ENCODE assay signal across 8 cellular contexts in the genomic region with DNA sequence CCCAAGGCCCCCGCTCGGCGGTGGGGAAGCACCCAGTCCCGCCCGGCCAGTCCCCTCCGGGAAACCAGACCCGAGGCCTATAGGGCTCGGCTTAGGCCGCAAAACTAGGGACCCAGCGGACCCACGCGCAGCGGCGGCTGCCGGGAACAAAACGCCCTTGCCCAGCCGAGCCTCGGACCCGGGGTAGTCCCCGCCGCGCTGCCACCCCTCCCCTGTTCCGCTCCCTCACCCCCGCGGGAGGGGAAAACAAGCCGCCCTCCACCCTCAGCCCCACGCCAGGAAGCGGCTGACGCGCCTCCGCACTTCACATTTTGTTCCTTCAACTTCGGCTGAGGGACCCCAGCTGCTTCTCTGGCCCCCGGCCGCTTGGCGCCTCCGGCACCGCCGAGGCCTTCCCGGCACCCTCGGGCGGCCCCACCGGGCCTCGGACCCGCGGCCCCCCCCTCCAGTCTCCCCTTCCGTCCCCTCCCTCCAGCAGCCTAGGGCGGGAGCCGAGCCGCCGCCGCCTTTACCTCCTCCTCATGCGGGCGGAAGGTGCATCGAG. TPM values are rescaled to one million over a fixed set of nuclear protein-coding genes. Genes with fewer than 3 reads are reported as not detected.
DNase-seq lines count a peak whose midpoint lies in the region; FAIRE-seq and TF ChIP-seq lines count a peak whose summit lies in the region.

No MANE protein-coding gene starts in this region.

- POLR2A ChIA-PET in activated CD4-positive, alpha-beta memory T cell treated with anti-CD3 and anti-CD28 coated beads, Interleukin-2, amount 10 ng/mL, durations not matched to agents 7 days and 5 days (lab: Charles Lee): interaction anchor here (0.6 to 2.8 kb wide), 7 partner anchors 79 to 508 kb away, joined by 3 to 8 read pairs (median 4); a partner anchor contains a TSS

- peak overlapping the region; percentile 71 for H3K27ac Mint-ChIP-seq in activated CD4-positive, alpha-beta memory T cell treated with anti-CD3 and anti-CD28 coated beads, Interleukin-2, amount 10 ng/mL, durations not matched to agents 7 days and 5 days

- H3K36me3 ChIP-seq in effector memory CD4-positive, alpha-beta T cell (ENCODE audit: control insufficient read depth, insufficient read depth, low read length): peaks cover 11% of the 10 kb centered on the region
- H3K36me3 ChIP-seq in mesodermal cell (ENCODE audit: control insufficient read depth, insufficient read depth, low read length): peaks cover 31% of the 10 kb centered on the region

- H3K4me1 Mint-ChIP-seq in activated CD4-positive, alpha-beta memory T cell treated with anti-CD3 and anti-CD28 coated beads, Interleukin-2, amount 10 ng/mL, durations not matched to agents 7 days and 5 days: peaks cover 41% of the 10 kb centered on the region

- no peaks in the 10 kb centered on the region for H3K9me3 ChIP-seq in effector memory CD4-positive, alpha-beta T cell (ENCODE audit: control insufficient read depth, low read length)
- no peaks in the 10 kb centered on the region for H3K9me3 ChIP-seq in mesodermal cell (ENCODE audit: control insufficient read depth, low read length)

- H3K27me3 Mint-ChIP-seq in activated CD4-positive, alpha-beta memory T cell treated with anti-CD3 and anti-CD28 coated beads, Interleukin-2, amount 10 ng/mL, durations not matched to agents 7 days and 5 days: no peaks in the 10 kb centered on the region

- H3K27ac ChIP-seq in effector memory CD4-positive, alpha-beta T cell (ENCODE audit: insufficient read depth, low read length, poor library complexity, severe bottlenecking): peak overlapping the region; percentile 90
- peak overlapping the region; percentile 87 for H3K27ac ChIP-seq in mesodermal cell (ENCODE audit: low read depth, low read length, severe bottlenecking)

- DNase-seq in H54 (ENCODE audit: insufficient read length, low spot score): peak; percentile 15
- peak; percentile 40 to 47 for DNase-seq in Kasumi-1 (lab: John Stamatoyannopoulos, UW)
- DNase-seq in activated CD4-positive, alpha-beta memory T cell treated with anti-CD3 and anti-CD28 coated beads, Interleukin-2, amount 10 ng/mL, durations not matched to agents 7 days and 5 days: peak; percentile 52
- peak in 1 of 3 donors; percentile 15 for DNase-seq in effector memory CD4-positive, alpha-beta T cell
- peak; percentile 27 to 43 for DNase-seq in stimulated activated CD8-positive, alpha-beta memory T cell treated with anti-CD3 and anti-CD28 coated beads, Interleukin-2, amount 100 ng/mL, for 48 hours (ENCODE audit: low read depth in 2 of 2)
- no peak for DNase-seq in globus pallidus (ENCODE audit: low spot score)

- H3K4me3 ChIP-seq in GM08714 (ENCODE audit: low read length): peak overlapping the region; percentile 82
- peak overlapping the region; percentile 86 for H3K4me3 ChIP-seq in effector memory CD4-positive, alpha-beta T cell (ENCODE audit: insufficient read depth, low read depth, low read length, poor library complexity, severe bottlenecking)
- peak overlapping the region; percentile 97 for H3K4me3 ChIP-seq in mesodermal cell (ENCODE audit: extremely low read depth, insufficient read depth, low read length, poor library complexity, severe bottlenecking)

- peak overlapping the region; percentile 87 for H3K4me3 Mint-ChIP-seq in activated CD4-positive, alpha-beta memory T cell treated with anti-CD3 and anti-CD28 coated beads, Interleukin-2, amount 10 ng/mL, durations not matched to agents 7 days and 5 days

- CTCF ChIA-PET in activated CD4-positive, alpha-beta memory T cell treated with anti-CD3 and anti-CD28 coated beads, Interleukin-2, amount 10 ng/mL, durations not matched to agents 7 days and 5 days (lab: Charles Lee): interaction anchor here (0.8 kb wide), 1 partner anchor 508 kb away, joined by 3 read pairs; no protein-coding TSS in a partner anchor

- no peak for FAIRE-seq in H54 (lab: Jason Lieb, UNC)

- peaks cover 32% of the 10 kb centered on the region for H3K36me3 Mint-ChIP-seq in activated CD4-positive, alpha-beta memory T cell treated with anti-CD3 and anti-CD28 coated beads, Interleukin-2, amount 10 ng/mL, durations not matched to agents 7 days and 5 days (ENCODE audit: low read depth)

- no peak for TF ChIP-seq POLR2A in H54 (IDR thresholded peaks at IDR 0.05; ENCODE audit: low read depth, low read length)

- no peaks in the 10 kb centered on the region for H3K27me3 ChIP-seq in effector memory CD4-positive, alpha-beta T cell (replicated peaks; ENCODE audit: control insufficient read depth, insufficient read depth, low read length, poor library complexity, severe bottlenecking)

- H3K9me3 Mint-ChIP-seq in activated CD4-positive, alpha-beta memory T cell treated with anti-CD3 and anti-CD28 coated beads, Interleukin-2, amount 10 ng/mL, durations not matched to agents 7 days and 5 days: no peaks in the 10 kb centered on the region

- peaks cover 8% of the 10 kb centered on the region for H3K4me1 ChIP-seq in effector memory CD4-positive, alpha-beta T cell (ENCODE audit: control insufficient read depth, insufficient read depth, low read length, poor library complexity, severe bottlenecking)
- H3K4me1 ChIP-seq in mesodermal cell (ENCODE audit: control insufficient read depth, insufficient read depth, low read length, poor library complexity, severe bottlenecking): peaks cover 5% of the 10 kb centered on the region

- 0% methylated on average over 42 to 46 of the region's 54 CpGs for WGBS in mesodermal cell (ENCODE audit: insufficient coverage in 2 of 2), 2 experiments

RNA-seq across cellular contexts. Expression of a gene that starts 0.7 kb away (rescaled TPM):
- 10 to 100 TPM; 97.8 to 99.6 TPM for total RNA-seq in activated CD4-positive, alpha-beta memory T cell treated with anti-CD3 and anti-CD28 coated beads, Interleukin-2, amount 10 ng/mL, durations not matched to agents 7 days and 5 days
- polyA plus RNA-seq in mesodermal cell (2013, experiment 1 of 2): 53.6 TPM
- polyA plus RNA-seq in mesodermal cell (2013, experiment 2 of 2): 51.2 TPM
